Comparison of ENCODE assay signal across 1 cellular context in genomic region chr17:55432358-55433028, GRCh38.
TF ChIP-seq lines count a peak whose summit lies in the region.

No MANE protein-coding gene starts in this region.

TF ChIP-seq in K562, 482 proteins besides CTCF, POLR2A, EP300 and RAD21 (continued from another document and continues in another):
- TF ChIP-seq SPI1 (IDR thresholded peaks at IDR 0.05; ENCODE audit: borderline replicate concordance, low read depth, low read length) (no peak), ATF2 (CRISPR knock-in tag; IDR thresholded peaks at IDR 0.05) (no peak), NFE2 (IDR thresholded peaks at IDR 0.05; ENCODE audit: low read depth) (no peak), ZSCAN32 (CRISPR knock-in tag; IDR thresholded peaks at IDR 0.05) (no peak), CXXC5 (CRISPR knock-in tag; IDR thresholded peaks at IDR 0.05) (peak; percentile 53), FOXA1 (IDR thresholded peaks at IDR 0.05; ENCODE audit: borderline replicate concordance) (no peak), COPS2 (conservative IDR thresholded peaks at IDR 0.05) (no peak), TFAP4 (CRISPR knock-in tag; IDR thresholded peaks at IDR 0.05; ENCODE audit: borderline replicate concordance) (no peak), TEAD1 (CRISPR knock-in tag; IDR thresholded peaks at IDR 0.05) (peak in 1 of 2 experiments; percentile 88; a peak in 2 of 4 replicates), MYNN (IDR thresholded peaks at IDR 0.05) (no peak), MYNN (CRISPR knock-in tag; IDR thresholded peaks at IDR 0.05) (no peak), TCF7L2 (IDR thresholded peaks at IDR 0.05; ENCODE audit: low read depth, low read length) (no peak), ZNF175 (CRISPR knock-in tag; IDR thresholded peaks at IDR 0.05; ENCODE audit: low read depth) (peak; percentile 94), SOX6 (IDR thresholded peaks at IDR 0.05) (no peak), L3MBTL2 (IDR thresholded peaks at IDR 0.05) (no peak), ZNF217 (CRISPR knock-in tag; IDR thresholded peaks at IDR 0.05) (no peak), HEY1 (CRISPR knock-in tag; IDR thresholded peaks at IDR 0.05; ENCODE audit: borderline replicate concordance) (no peak), EHMT2 (IDR thresholded peaks at IDR 0.05) (no peak), FOXK1 (CRISPR knock-in tag; IDR thresholded peaks at IDR 0.05; ENCODE audit: borderline replicate concordance) (no peak), THRA (IDR thresholded peaks at IDR 0.05) (no peak), ARID1B (IDR thresholded peaks at IDR 0.05) (no peak), SREBF2 (CRISPR knock-in tag; IDR thresholded peaks at IDR 0.05) (no peak), POLR2B (IDR thresholded peaks at IDR 0.05; ENCODE audit: low read depth, partially characterized antibody) (no peak), KLF6 (CRISPR knock-in tag; IDR thresholded peaks at IDR 0.05; ENCODE audit: borderline replicate concordance) (peak; percentile 88; the same call in 1 of the 2 replicates), ZNF316 (IDR thresholded peaks at IDR 0.05) (no peak), OTX1 (CRISPR knock-in tag; IDR thresholded peaks at IDR 0.05) (no peak), PURB (CRISPR knock-in tag; IDR thresholded peaks at IDR 0.05; ENCODE audit: low read depth) (no peak), ARID3B (CRISPR knock-in tag; IDR thresholded peaks at IDR 0.05; ENCODE audit: borderline replicate concordance) (no peak), ZNF143 (CRISPR knock-in tag; IDR thresholded peaks at IDR 0.05) (no peak), MLX (CRISPR knock-in tag; conservative IDR thresholded peaks at IDR 0.05) (no peak), FOXM1 (IDR thresholded peaks at IDR 0.05; ENCODE audit: low read depth) (no peak), FOXM1 (CRISPR knock-in tag; IDR thresholded peaks at IDR 0.05; ENCODE audit: low read depth) (no peak), BCL6 (CRISPR knock-in tag; IDR thresholded peaks at IDR 0.05) (peak; percentile 58; the same call in 1 of the 2 replicates), MXI1 (IDR thresholded peaks at IDR 0.05; ENCODE audit: low read depth, low read length) (no peak), ATF7 (IDR thresholded peaks at IDR 0.05) (no peak), ZNF445 (CRISPR knock-in tag; IDR thresholded peaks at IDR 0.05; ENCODE audit: low read depth) (no peak)
- TF ChIP-seq, protein P1, sequence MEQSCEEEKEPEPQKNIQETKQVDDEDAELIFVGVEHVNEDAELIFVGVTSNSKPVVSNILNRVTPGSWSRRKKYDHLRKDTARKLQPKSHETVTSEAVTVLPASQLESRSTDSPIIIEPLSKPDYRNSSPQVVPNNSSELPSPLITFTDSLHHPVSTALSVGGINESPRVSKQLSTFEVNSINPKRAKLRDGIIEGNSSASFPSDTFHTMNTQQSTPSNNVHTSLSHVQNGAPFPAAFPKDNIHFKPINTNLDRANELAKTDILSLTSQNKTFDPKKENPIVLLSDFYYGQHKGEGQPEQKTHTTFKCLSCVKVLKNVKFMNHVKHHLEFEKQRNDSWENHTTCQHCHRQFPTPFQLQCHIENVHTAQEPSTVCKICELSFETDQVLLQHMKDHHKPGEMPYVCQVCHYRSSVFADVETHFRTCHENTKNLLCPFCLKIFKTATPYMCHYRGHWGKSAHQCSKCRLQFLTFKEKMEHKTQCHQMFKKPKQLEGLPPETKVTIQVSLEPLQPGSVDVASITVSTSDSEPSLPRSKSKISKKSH (CRISPR knock-in tag; IDR thresholded peaks at IDR 0.05): no peak
- TF ChIP-seq, protein P2, sequence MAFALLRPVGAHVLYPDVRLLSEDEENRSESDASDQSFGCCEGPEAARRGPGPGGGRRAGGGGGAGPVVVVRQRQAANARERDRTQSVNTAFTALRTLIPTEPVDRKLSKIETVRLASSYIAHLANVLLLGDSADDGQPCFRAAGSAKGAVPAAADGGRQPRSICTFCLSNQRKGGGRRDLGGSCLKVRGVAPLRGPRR (CRISPR knock-in tag; IDR thresholded peaks at IDR 0.05): no peak
- TF ChIP-seq, protein P3, sequence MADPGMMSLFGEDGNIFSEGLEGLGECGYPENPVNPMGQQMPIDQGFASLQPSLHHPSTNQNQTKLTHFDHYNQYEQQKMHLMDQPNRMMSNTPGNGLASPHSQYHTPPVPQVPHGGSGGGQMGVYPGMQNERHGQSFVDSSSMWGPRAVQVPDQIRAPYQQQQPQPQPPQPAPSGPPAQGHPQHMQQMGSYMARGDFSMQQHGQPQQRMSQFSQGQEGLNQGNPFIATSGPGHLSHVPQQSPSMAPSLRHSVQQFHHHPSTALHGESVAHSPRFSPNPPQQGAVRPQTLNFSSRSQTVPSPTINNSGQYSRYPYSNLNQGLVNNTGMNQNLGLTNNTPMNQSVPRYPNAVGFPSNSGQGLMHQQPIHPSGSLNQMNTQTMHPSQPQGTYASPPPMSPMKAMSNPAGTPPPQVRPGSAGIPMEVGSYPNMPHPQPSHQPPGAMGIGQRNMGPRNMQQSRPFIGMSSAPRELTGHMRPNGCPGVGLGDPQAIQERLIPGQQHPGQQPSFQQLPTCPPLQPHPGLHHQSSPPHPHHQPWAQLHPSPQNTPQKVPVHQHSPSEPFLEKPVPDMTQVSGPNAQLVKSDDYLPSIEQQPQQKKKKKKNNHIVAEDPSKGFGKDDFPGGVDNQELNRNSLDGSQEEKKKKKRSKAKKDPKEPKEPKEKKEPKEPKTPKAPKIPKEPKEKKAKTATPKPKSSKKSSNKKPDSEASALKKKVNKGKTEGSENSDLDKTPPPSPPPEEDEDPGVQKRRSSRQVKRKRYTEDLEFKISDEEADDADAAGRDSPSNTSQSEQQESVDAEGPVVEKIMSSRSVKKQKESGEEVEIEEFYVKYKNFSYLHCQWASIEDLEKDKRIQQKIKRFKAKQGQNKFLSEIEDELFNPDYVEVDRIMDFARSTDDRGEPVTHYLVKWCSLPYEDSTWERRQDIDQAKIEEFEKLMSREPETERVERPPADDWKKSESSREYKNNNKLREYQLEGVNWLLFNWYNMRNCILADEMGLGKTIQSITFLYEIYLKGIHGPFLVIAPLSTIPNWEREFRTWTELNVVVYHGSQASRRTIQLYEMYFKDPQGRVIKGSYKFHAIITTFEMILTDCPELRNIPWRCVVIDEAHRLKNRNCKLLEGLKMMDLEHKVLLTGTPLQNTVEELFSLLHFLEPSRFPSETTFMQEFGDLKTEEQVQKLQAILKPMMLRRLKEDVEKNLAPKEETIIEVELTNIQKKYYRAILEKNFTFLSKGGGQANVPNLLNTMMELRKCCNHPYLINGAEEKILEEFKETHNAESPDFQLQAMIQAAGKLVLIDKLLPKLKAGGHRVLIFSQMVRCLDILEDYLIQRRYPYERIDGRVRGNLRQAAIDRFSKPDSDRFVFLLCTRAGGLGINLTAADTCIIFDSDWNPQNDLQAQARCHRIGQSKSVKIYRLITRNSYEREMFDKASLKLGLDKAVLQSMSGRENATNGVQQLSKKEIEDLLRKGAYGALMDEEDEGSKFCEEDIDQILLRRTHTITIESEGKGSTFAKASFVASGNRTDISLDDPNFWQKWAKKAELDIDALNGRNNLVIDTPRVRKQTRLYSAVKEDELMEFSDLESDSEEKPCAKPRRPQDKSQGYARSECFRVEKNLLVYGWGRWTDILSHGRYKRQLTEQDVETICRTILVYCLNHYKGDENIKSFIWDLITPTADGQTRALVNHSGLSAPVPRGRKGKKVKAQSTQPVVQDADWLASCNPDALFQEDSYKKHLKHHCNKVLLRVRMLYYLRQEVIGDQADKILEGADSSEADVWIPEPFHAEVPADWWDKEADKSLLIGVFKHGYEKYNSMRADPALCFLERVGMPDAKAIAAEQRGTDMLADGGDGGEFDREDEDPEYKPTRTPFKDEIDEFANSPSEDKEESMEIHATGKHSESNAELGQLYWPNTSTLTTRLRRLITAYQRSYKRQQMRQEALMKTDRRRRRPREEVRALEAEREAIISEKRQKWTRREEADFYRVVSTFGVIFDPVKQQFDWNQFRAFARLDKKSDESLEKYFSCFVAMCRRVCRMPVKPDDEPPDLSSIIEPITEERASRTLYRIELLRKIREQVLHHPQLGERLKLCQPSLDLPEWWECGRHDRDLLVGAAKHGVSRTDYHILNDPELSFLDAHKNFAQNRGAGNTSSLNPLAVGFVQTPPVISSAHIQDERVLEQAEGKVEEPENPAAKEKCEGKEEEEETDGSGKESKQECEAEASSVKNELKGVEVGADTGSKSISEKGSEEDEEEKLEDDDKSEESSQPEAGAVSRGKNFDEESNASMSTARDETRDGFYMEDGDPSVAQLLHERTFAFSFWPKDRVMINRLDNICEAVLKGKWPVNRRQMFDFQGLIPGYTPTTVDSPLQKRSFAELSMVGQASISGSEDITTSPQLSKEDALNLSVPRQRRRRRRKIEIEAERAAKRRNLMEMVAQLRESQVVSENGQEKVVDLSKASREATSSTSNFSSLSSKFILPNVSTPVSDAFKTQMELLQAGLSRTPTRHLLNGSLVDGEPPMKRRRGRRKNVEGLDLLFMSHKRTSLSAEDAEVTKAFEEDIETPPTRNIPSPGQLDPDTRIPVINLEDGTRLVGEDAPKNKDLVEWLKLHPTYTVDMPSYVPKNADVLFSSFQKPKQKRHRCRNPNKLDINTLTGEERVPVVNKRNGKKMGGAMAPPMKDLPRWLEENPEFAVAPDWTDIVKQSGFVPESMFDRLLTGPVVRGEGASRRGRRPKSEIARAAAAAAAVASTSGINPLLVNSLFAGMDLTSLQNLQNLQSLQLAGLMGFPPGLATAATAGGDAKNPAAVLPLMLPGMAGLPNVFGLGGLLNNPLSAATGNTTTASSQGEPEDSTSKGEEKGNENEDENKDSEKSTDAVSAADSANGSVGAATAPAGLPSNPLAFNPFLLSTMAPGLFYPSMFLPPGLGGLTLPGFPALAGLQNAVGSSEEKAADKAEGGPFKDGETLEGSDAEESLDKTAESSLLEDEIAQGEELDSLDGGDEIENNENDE (IDR thresholded peaks at IDR 0.05; ENCODE audit: low read depth, low read length): no peak
- TF ChIP-seq, protein P4, sequence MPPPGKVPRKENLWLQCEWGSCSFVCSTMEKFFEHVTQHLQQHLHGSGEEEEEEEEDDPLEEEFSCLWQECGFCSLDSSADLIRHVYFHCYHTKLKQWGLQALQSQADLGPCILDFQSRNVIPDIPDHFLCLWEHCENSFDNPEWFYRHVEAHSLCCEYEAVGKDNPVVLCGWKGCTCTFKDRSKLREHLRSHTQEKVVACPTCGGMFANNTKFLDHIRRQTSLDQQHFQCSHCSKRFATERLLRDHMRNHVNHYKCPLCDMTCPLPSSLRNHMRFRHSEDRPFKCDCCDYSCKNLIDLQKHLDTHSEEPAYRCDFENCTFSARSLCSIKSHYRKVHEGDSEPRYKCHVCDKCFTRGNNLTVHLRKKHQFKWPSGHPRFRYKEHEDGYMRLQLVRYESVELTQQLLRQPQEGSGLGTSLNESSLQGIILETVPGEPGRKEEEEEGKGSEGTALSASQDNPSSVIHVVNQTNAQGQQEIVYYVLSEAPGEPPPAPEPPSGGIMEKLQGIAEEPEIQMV (tag; conservative IDR thresholded peaks at IDR 0.05; ENCODE audit: low read depth): peak; percentile 71
- TF ChIP-seq, protein P5, sequence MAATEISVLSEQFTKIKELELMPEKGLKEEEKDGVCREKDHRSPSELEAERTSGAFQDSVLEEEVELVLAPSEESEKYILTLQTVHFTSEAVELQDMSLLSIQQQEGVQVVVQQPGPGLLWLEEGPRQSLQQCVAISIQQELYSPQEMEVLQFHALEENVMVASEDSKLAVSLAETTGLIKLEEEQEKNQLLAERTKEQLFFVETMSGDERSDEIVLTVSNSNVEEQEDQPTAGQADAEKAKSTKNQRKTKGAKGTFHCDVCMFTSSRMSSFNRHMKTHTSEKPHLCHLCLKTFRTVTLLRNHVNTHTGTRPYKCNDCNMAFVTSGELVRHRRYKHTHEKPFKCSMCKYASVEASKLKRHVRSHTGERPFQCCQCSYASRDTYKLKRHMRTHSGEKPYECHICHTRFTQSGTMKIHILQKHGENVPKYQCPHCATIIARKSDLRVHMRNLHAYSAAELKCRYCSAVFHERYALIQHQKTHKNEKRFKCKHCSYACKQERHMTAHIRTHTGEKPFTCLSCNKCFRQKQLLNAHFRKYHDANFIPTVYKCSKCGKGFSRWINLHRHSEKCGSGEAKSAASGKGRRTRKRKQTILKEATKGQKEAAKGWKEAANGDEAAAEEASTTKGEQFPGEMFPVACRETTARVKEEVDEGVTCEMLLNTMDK (IDR thresholded peaks at IDR 0.05; ENCODE audit: borderline replicate concordance, insufficient read depth, low read depth, low read length, poor library complexity, severe bottlenecking): no peak
